In genomic region chr9:126032135-126032534, GRCh38 we compare ENCODE assay signal across 8 cellular contexts.
"Had no signal": no experiment of that assay in that cellular context is flagged by ENCODE, and none has a peak within 500 bp of the region (broad histone marks: within the 10 kb centered on the region; RNA-seq: fewer than 3 reads in every experiment).

No MANE protein-coding gene starts in this region.

- H3K4me3 ChIP-seq: GM12878 had no signal

- DNase-seq: GDM1, GF-D8 had no signal

- FAIRE-seq: G401.6, GM12878, GM12891, GM12892, GM18507, GM19239 had no signal

- ATAC-seq: GM12878 had no signal
